In the genomic region with DNA sequence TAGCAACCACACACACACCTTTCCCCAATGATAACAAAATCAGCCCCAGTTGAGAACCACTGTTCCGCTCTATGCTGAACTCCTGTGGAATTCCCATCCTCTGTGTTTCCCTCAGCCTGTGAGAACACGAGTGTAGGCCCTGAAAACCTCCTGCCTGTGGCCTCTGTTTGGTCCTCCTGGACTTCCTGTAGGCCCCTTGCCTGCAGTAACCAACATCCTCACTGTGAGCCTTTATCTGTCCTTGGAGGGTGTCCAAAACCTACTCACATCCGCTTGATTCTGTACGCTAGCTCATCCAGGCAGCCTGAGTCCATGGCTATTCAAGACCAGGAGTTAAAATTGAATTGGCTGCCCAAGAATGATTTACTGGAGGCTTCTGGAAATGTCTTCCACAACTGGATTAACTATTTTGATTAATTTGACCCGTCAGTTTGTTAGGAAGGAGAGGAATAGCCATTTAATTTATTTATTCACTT, we compare ENCODE assay signal across 1 cellular context.
TF ChIP-seq lines count a peak whose summit lies in the region.

No MANE protein-coding gene starts in this region.

TF ChIP-seq in K562, 482 proteins besides CTCF, POLR2A, EP300 and RAD21 (continued from another document):
- TF ChIP-seq SPI1 (IDR thresholded peaks at IDR 0.05; ENCODE audit: borderline replicate concordance, low read depth, low read length) (0 out of 2 replicates have a peak, but pooled peaks have one; percentile 9), CTBP1 (IDR thresholded peaks at IDR 0.05; ENCODE audit: borderline replicate concordance) (peak; percentile 59; the same call in 1 of the 2 replicates), ZC3H4 (CRISPR knock-in tag; IDR thresholded peaks at IDR 0.05; ENCODE audit: borderline replicate concordance) (no peak), ETV1 (tag; conservative IDR thresholded peaks at IDR 0.05; ENCODE audit: low read depth) (peak; percentile 94), RCOR1 (IDR thresholded peaks at IDR 0.05; ENCODE audit: borderline replicate concordance in 1 of 2, low read depth in 2 of 2, low read length in 2 of 2) (peak in 1 of 2 experiments; percentile 85; a peak in 2 of 4 replicates), L3MBTL2 (IDR thresholded peaks at IDR 0.05) (peak; percentile 60), PML (IDR thresholded peaks at IDR 0.05; ENCODE audit: low read length) (no peak), CC2D1A (IDR thresholded peaks at IDR 0.05) (peak; percentile 90), PHF20 (IDR thresholded peaks at IDR 0.05; ENCODE audit: partially characterized antibody) (peak; percentile 57), RNF2 (IDR thresholded peaks at IDR 0.05) (peak; percentile 20; the same call in 1 of the 2 replicates), SAFB (IDR thresholded peaks at IDR 0.05; ENCODE audit: borderline replicate concordance, low read depth, low read length) (no peak), RBM39 (optimal IDR thresholded peaks at IDR 0.05; ENCODE audit: low read depth, low read length) (no peak), ZNF79 (CRISPR knock-in tag; IDR thresholded peaks at IDR 0.05; ENCODE audit: low read depth) (no peak), TCF3 (CRISPR knock-in tag; IDR thresholded peaks at IDR 0.05) (no peak), NR2C2 (CRISPR knock-in tag; IDR thresholded peaks at IDR 0.05) (no peak), NR2C2 (tag; IDR thresholded peaks at IDR 0.05) (peak; percentile 42; the same call in 1 of the 2 replicates), JUND (IDR thresholded peaks at IDR 0.05; ENCODE audit: borderline replicate concordance, low read depth, low read length) (peak; percentile 49; the same call in 1 of the 2 replicates), JUND (tag; IDR thresholded peaks at IDR 0.05; ENCODE audit: borderline replicate concordance, low read depth, low read length) (peak; percentile 51; the same call in 1 of the 3 replicates), SP2 (IDR thresholded peaks at IDR 0.05; ENCODE audit: extremely low read depth, low read depth, low read length, poor library complexity, severe bottlenecking) (no peak), KHSRP (IDR thresholded peaks at IDR 0.05) (no peak), BHLHE40 (IDR thresholded peaks at IDR 0.05; ENCODE audit: low read length) (0 out of 2 replicates have a peak, but pooled peaks have one; percentile 21), ZNF76 (CRISPR knock-in tag; IDR thresholded peaks at IDR 0.05; ENCODE audit: borderline replicate concordance) (0 out of 2 replicates have a peak, but pooled peaks have one; percentile 24), ETV5 (CRISPR knock-in tag; IDR thresholded peaks at IDR 0.05; ENCODE audit: low read depth) (peak; percentile 84; the same call in 1 of the 2 replicates), ZNF717 (CRISPR knock-in tag; IDR thresholded peaks at IDR 0.05) (no peak)
- TF ChIP-seq, protein P1, sequence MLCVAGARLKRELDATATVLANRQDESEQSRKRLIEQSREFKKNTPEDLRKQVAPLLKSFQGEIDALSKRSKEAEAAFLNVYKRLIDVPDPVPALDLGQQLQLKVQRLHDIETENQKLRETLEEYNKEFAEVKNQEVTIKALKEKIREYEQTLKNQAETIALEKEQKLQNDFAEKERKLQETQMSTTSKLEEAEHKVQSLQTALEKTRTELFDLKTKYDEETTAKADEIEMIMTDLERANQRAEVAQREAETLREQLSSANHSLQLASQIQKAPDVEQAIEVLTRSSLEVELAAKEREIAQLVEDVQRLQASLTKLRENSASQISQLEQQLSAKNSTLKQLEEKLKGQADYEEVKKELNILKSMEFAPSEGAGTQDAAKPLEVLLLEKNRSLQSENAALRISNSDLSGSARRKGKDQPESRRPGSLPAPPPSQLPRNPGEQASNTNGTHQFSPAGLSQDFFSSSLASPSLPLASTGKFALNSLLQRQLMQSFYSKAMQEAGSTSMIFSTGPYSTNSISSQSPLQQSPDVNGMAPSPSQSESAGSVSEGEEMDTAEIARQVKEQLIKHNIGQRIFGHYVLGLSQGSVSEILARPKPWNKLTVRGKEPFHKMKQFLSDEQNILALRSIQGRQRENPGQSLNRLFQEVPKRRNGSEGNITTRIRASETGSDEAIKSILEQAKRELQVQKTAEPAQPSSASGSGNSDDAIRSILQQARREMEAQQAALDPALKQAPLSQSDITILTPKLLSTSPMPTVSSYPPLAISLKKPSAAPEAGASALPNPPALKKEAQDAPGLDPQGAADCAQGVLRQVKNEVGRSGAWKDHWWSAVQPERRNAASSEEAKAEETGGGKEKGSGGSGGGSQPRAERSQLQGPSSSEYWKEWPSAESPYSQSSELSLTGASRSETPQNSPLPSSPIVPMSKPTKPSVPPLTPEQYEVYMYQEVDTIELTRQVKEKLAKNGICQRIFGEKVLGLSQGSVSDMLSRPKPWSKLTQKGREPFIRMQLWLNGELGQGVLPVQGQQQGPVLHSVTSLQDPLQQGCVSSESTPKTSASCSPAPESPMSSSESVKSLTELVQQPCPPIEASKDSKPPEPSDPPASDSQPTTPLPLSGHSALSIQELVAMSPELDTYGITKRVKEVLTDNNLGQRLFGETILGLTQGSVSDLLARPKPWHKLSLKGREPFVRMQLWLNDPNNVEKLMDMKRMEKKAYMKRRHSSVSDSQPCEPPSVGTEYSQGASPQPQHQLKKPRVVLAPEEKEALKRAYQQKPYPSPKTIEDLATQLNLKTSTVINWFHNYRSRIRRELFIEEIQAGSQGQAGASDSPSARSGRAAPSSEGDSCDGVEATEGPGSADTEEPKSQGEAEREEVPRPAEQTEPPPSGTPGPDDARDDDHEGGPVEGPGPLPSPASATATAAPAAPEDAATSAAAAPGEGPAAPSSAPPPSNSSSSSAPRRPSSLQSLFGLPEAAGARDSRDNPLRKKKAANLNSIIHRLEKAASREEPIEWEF (CRISPR knock-in tag; IDR thresholded peaks at IDR 0.05), result no peak
- TF ChIP-seq, protein P2, sequence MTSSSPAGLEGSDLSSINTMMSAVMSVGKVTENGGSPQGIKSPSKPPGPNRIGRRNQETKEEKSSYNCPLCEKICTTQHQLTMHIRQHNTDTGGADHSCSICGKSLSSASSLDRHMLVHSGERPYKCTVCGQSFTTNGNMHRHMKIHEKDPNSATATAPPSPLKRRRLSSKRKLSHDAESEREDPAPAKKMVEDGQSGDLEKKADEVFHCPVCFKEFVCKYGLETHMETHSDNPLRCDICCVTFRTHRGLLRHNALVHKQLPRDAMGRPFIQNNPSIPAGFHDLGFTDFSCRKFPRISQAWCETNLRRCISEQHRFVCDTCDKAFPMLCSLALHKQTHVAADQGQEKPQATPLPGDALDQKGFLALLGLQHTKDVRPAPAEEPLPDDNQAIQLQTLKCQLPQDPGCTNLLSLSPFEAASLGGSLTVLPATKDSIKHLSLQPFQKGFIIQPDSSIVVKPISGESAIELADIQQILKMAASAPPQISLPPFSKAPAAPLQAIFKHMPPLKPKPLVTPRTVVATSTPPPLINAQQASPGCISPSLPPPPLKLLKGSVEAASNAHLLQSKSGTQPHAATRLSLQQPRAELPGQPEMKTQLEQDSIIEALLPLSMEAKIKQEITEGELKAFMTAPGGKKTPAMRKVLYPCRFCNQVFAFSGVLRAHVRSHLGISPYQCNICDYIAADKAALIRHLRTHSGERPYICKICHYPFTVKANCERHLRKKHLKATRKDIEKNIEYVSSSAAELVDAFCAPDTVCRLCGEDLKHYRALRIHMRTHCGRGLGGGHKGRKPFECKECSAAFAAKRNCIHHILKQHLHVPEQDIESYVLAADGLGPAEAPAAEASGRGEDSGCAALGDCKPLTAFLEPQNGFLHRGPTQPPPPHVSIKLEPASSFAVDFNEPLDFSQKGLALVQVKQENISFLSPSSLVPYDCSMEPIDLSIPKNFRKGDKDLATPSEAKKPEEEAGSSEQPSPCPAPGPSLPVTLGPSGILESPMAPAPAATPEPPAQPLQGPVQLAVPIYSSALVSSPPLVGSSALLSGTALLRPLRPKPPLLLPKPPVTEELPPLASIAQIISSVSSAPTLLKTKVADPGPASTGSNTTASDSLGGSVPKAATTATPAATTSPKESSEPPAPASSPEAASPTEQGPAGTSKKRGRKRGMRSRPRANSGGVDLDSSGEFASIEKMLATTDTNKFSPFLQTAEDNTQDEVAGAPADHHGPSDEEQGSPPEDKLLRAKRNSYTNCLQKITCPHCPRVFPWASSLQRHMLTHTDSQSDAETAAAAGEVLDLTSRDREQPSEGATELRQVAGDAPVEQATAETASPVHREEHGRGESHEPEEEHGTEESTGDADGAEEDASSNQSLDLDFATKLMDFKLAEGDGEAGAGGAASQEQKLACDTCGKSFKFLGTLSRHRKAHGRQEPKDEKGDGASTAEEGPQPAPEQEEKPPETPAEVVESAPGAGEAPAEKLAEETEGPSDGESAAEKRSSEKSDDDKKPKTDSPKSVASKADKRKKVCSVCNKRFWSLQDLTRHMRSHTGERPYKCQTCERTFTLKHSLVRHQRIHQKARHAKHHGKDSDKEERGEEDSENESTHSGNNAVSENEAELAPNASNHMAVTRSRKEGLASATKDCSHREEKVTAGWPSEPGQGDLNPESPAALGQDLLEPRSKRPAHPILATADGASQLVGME (CRISPR knock-in tag; IDR thresholded peaks at IDR 0.05), result peak; percentile 86; the same call in 1 of the 2 replicates
- TF ChIP-seq, protein P3, sequence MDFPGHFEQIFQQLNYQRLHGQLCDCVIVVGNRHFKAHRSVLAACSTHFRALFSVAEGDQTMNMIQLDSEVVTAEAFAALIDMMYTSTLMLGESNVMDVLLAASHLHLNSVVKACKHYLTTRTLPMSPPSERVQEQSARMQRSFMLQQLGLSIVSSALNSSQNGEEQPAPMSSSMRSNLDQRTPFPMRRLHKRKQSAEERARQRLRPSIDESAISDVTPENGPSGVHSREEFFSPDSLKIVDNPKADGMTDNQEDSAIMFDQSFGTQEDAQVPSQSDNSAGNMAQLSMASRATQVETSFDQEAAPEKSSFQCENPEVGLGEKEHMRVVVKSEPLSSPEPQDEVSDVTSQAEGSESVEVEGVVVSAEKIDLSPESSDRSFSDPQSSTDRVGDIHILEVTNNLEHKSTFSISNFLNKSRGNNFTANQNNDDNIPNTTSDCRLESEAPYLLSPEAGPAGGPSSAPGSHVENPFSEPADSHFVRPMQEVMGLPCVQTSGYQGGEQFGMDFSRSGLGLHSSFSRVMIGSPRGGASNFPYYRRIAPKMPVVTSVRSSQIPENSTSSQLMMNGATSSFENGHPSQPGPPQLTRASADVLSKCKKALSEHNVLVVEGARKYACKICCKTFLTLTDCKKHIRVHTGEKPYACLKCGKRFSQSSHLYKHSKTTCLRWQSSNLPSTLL (IDR thresholded peaks at IDR 0.05), result peak; percentile 88
- TF ChIP-seq, protein P4, sequence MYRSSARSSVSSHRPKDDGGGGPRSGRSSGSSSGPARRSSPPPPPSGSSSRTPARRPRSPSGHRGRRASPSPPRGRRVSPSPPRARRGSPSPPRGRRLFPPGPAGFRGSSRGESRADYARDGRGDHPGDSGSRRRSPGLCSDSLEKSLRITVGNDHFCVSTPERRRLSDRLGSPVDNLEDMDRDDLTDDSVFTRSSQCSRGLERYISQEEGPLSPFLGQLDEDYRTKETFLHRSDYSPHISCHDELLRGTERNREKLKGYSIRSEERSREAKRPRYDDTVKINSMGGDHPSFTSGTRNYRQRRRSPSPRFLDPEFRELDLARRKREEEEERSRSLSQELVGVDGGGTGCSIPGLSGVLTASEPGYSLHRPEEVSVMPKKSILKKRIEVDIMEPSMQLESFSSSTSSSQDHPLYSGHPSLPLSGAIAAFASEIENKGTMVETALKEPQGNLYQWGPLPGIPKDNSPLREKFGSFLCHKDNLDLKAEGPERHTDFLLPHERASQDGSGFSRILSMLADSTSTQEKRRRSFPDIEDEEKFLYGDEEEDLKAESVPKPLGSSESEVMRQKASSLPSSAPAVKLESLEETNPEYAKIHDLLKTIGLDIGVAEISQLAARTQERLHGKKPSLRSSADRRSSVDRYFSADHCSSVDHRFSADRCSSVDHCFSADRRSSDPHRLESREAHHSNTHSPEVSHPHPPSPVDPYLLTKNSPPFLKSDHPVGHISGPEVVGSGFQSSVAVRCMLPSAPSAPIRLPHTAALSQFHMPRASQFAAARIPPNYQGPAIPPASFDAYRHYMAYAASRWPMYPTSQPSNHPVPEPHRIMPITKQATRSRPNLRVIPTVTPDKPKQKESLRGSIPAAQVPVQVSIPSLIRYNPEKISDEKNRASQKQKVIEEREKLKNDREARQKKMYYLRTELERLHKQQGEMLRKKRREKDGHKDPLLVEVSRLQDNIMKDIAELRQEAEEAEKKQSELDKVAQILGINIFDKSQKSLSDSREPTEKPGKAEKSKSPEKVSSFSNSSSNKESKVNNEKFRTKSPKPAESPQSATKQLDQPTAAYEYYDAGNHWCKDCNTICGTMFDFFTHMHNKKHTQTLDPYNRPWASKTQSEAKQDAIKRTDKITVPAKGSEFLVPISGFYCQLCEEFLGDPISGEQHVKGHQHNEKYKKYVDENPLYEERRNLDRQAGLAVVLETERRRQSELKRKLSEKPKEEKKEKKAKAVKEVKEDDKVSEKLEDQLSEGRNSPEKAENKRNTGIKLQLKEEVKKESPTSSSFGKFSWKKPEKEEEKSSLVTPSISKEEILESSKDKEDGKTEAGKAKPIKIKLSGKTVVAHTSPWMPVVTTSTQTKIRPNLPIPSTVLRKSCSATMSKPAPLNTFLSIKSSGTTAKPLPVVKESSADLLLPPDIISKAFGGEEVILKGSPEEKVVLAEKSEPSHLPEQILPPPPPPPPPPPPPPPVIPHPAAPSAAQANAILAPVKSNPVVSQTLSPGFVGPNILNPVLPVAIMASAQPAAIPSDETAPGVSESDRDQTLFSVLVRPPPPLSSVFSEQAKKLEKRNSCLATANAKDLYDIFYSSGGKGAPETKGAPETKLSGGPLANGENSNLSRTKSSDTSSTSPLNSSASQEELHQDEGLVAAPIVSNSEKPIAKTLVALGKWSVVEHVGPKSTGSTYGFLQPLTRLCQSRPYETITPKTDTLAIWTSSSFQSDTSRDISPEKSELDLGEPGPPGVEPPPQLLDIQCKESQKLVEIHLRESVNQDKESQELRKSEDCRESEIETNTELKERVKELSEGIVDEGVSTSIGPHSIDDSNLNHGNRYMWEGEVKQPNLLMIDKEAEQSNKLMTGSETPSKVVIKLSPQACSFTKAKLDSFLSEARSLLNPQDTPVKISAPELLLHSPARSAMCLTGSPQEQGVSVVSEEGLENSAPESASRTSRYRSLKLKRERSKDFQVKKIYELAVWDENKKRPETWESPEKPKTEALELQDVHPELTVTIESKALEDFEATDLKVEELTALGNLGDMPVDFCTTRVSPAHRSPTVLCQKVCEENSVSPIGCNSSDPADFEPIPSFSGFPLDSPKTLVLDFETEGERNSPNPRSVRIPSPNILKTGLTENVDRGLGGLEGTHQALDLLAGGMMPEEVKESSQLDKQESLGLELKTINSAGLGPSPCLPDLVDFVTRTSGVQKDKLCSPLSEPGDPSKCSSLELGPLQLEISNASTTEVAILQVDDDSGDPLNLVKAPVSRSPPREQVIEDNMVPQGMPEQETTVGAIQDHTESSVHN (IDR thresholded peaks at IDR 0.05; ENCODE audit: borderline replicate concordance in 1 of 2, low read depth in 1 of 2), result no peak
- TF ChIP-seq, protein P5, sequence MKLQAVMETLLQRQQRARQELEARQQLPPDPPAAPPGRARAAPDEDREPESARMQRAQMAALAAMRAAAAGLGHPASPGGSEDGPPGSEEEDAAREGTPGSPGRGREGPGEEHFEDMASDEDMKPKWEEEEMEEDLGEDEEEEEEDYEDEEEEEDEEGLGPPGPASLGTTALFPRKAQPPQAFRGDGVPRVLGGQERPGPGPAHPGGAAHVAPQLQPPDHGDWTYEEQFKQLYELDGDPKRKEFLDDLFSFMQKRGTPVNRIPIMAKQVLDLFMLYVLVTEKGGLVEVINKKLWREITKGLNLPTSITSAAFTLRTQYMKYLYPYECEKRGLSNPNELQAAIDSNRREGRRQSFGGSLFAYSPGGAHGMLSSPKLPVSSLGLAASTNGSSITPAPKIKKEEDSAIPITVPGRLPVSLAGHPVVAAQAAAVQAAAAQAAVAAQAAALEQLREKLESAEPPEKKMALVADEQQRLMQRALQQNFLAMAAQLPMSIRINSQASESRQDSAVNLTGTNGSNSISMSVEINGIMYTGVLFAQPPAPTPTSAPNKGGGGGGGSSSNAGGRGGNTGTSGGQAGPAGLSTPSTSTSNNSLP (IDR thresholded peaks at IDR 0.05; ENCODE audit: borderline replicate concordance, low read depth, low read length), result no peak; the same call in 1 of the 2 replicates
